ENCODE assay signal across 22 cellular contexts in genomic region chr3:171135536-171135935, GRCh38.
DNase-seq lines count a peak whose midpoint lies in the region; ATAC-seq, FAIRE-seq and TF ChIP-seq lines count a peak whose summit lies in the region.
"Had no signal": no experiment of that assay in that cellular context is flagged by ENCODE, and none has a peak within 500 bp of the region (broad histone marks: within the 10 kb centered on the region; RNA-seq: fewer than 3 reads in every experiment).

No MANE protein-coding gene starts in this region.

- H3K27me3 ChIP-seq in fibroblast of lung (ENCODE audit: control insufficient read depth, insufficient read depth, low read length) (no peaks in the 10 kb centered on the region), neural progenitor cell (no peaks in the 10 kb centered on the region), gastrocnemius medialis (no peaks in the 10 kb centered on the region), pancreas (no peaks in the 10 kb centered on the region)
- H3K27me3 ChIP-seq: cardiac muscle cell, left lung had no signal

- H3K79me2 ChIP-seq in fibroblast of lung (ENCODE audit: control insufficient read depth, insufficient read depth, low read length) (no peaks in the 10 kb centered on the region), neural progenitor cell (ENCODE audit: low read depth) (no peaks in the 10 kb centered on the region)

- 93 to 95% methylated on average over 2 of the region's 2 CpGs for WGBS in pancreas, 2 donors

- H3K9me3 Mint-ChIP-seq in neural progenitor cell = no peaks in the 10 kb centered on the region
- H3K9me3 Mint-ChIP-seq: activated CD4-positive, alpha-beta T cell treated with anti-CD3 and anti-CD28 coated beads, Interleukin-2, amount 10 ng/mL, durations not matched to agents 7 days and 5 days; type B pancreatic cell had no signal

- DNase-seq in EL (peak; percentile 34), RCC 7860 (ENCODE audit: low spot score) (peak; percentile 53), fibroblast of lung (ENCODE audit: low read depth in 2 of 2) (peak; percentile 26 to 39), neural progenitor cell (ENCODE audit: low spot score) (no peak), gastrocnemius medialis (no peak), pancreas (no peak)
- DNase-seq: activated CD4-positive, alpha-beta T cell treated with anti-CD3 and anti-CD28 coated beads, Interleukin-2, amount 10 ng/mL, durations not matched to agents 7 days and 5 days; COR-L47; left lung; MV-4-11; NCI-H1694 treated with DMSO at 0.1 percent for 48 hours; NCI-H748 treated with DMSO at 0.1 percent for 48 hours; SHP77 treated with DMSO at 0.1 percent for 48 hours; stimulated activated CD4-positive, alpha-beta T cell treated with anti-CD3 and anti-CD28 coated beads, Interleukin-4, amount 100 ng/mL, for 1 hour had no signal

- H3F3A ChIP-seq in neural progenitor cell (ENCODE audit: low read depth) = peaks cover 12% of the 10 kb centered on the region

- no peak for ATAC-seq in gastrocnemius medialis
- no peak for ATAC-seq in HG02623 (IDR thresholded peaks at IDR 0.05; ENCODE audit: unreplicated experiment)
- ATAC-seq in activated CD4-positive, CD25-positive, alpha-beta regulatory T cell treated with anti-CD3 and anti-CD28 coated beads, Interleukin-2, amount 50 U/mL, for 24 hours = no peak
- no peak for ATAC-seq in pancreas
- ATAC-seq: left lung had no signal

- H3K4me1 ChIP-seq in fibroblast of lung (ENCODE audit: control insufficient read depth, extremely low read depth, insufficient read depth, low read length) (peaks cover 15% of the 10 kb centered on the region), neural progenitor cell (peaks cover 28% of the 10 kb centered on the region), gastrocnemius medialis (no peaks in the 10 kb centered on the region), pancreas (no peaks in the 10 kb centered on the region)
- H3K4me1 ChIP-seq: left lung, prostate gland had no signal

- FAIRE-seq in RCC 7860 (lab: Jason Lieb, UNC) (no peak), pancreas (lab: Jason Lieb, UNC) (no peak)
- FAIRE-seq: GM18507 had no signal

- no peak for TF ChIP-seq POLR2A in gastrocnemius medialis (IDR thresholded peaks at IDR 0.05)

- H3K36me3 ChIP-seq in fibroblast of lung (ENCODE audit: control insufficient read depth, insufficient read depth, low read length) = peaks cover 2% of the 10 kb centered on the region
- H3K36me3 ChIP-seq in neural progenitor cell = no peaks in the 10 kb centered on the region
- peaks cover 0 to 49% of the 10 kb centered on the region in 2 donors for H3K36me3 ChIP-seq in gastrocnemius medialis
- H3K36me3 ChIP-seq in pancreas = no peaks in the 10 kb centered on the region
- H3K36me3 ChIP-seq: prostate gland had no signal

- H3K9ac ChIP-seq in fibroblast of lung (ENCODE audit: insufficient read depth, low read length) (no peak overlapping the region), neural progenitor cell (no peak overlapping the region)

- H4K20me1 ChIP-seq in fibroblast of lung (ENCODE audit: control insufficient read depth, extremely low read depth, insufficient read depth, low read length) = no peaks in the 10 kb centered on the region
- H4K20me1 ChIP-seq in neural progenitor cell (ENCODE audit: low read depth) = no peaks in the 10 kb centered on the region

- H3K4me3 Mint-ChIP-seq in neural progenitor cell = no peak overlapping the region
- H3K4me3 Mint-ChIP-seq: activated CD4-positive, alpha-beta T cell treated with anti-CD3 and anti-CD28 coated beads, Interleukin-2, amount 10 ng/mL, durations not matched to agents 7 days and 5 days; B cell; type B pancreatic cell had no signal

- no peak for TF ChIP-seq CTCF in fibroblast of lung (conservative IDR thresholded peaks at IDR 0.05 in 1 of 2, IDR thresholded peaks at IDR 0.05 in 1 of 2; ENCODE audit: low read depth in 1 of 2, low read length in 2 of 2)
- TF ChIP-seq CTCF in neural progenitor cell (IDR thresholded peaks at IDR 0.05) = no peak
- TF ChIP-seq CTCF in gastrocnemius medialis (IDR thresholded peaks at IDR 0.05 in 4 of 5, conservative IDR thresholded peaks at IDR 0.05 in 1 of 5) = no peak
- no peak for TF ChIP-seq CTCF in pancreas (IDR thresholded peaks at IDR 0.05)

- H2AFZ ChIP-seq in fibroblast of lung (ENCODE audit: low read length) (no peak overlapping the region), neural progenitor cell (replicated peaks) (no peak overlapping the region)

- intact Hi-C loops in gastrocnemius medialis (cut with DNase I; ENCODE audit: low total_unique reads) (no loop called here), pancreas (cut with DNase I) (no loop called here)

- H3K4me2 ChIP-seq in fibroblast of lung (ENCODE audit: extremely low read depth, insufficient read depth, low read length) (no peak overlapping the region), neural progenitor cell (no peak overlapping the region)

- H3K9me3 ChIP-seq in fibroblast of lung (ENCODE audit: control insufficient read depth, insufficient read depth, low read depth, low read length) (no peaks in the 10 kb centered on the region), neural progenitor cell (ENCODE audit: low read depth) (no peaks in the 10 kb centered on the region), gastrocnemius medialis (no peaks in the 10 kb centered on the region), pancreas (no peaks in the 10 kb centered on the region)
- H3K9me3 ChIP-seq: left lung, prostate gland had no signal

- in situ Hi-C loops in gastrocnemius medialis (cut with MboI; ENCODE audit: low sequenced_read_pairs in 4 of 4) = no loop called here

- H3K4me3 ChIP-seq in fibroblast of lung (replicated peaks in 1 of 4; ENCODE audit: control extremely low read depth in 1 of 4, insufficient read depth in 1 of 4, low read depth in 3 of 4, low read length in 4 of 4) (no peak overlapping the region), neural progenitor cell (no peak overlapping the region), gastrocnemius medialis (no peak overlapping the region), pancreas (no peak overlapping the region)
- H3K4me3 ChIP-seq: cardiac muscle cell, left lung, prostate gland had no signal

- no peaks in the 10 kb centered on the region for H3K4me1 Mint-ChIP-seq in neural progenitor cell
- H3K4me1 Mint-ChIP-seq: B cell had no signal

- no peak overlapping the region for H3K27ac ChIP-seq in fibroblast of lung (ENCODE audit: insufficient read depth, low read length)
- no peak overlapping the region for H3K27ac ChIP-seq in neural progenitor cell
- H3K27ac ChIP-seq in gastrocnemius medialis = no peak overlapping the region
- no peak overlapping the region for H3K27ac ChIP-seq in pancreas
- H3K27ac ChIP-seq: cardiac muscle cell, epithelial cell of prostate, left lung, prostate gland had no signal

- no peaks in the 10 kb centered on the region for H3K27me3 Mint-ChIP-seq in neural progenitor cell (ENCODE audit: insufficient read depth, low read depth)
- H3K27me3 Mint-ChIP-seq: activated CD4-positive, alpha-beta T cell treated with anti-CD3 and anti-CD28 coated beads, Interleukin-2, amount 10 ng/mL, durations not matched to agents 7 days and 5 days; B cell; type B pancreatic cell had no signal

- peaks cover 29% of the 10 kb centered on the region for H3K36me3 Mint-ChIP-seq in neural progenitor cell

- H3K27ac Mint-ChIP-seq in neural progenitor cell = peak overlapping the region; percentile 20
- H3K27ac Mint-ChIP-seq: activated CD4-positive, alpha-beta T cell treated with anti-CD3 and anti-CD28 coated beads, Interleukin-2, amount 10 ng/mL, durations not matched to agents 7 days and 5 days; B cell; type B pancreatic cell had no signal

Comparison
In these comparisons a context has a peak if more than half of its experiments do, and no peak if none do; other contexts are left out.
1. DNase-seq: peak in EL (single experiment), RCC 7860 (single experiment) and fibroblast of lung (2 of 2); none in neural progenitor cell (single experiment), gastrocnemius medialis (0 of 2) and pancreas (0 of 6).